In genomic region chr17:76558210-76559095, GRCh38 we compare ENCODE assay signal across 7 cellular contexts. TPM values are rescaled to one million over a fixed set of nuclear protein-coding genes. Genes with fewer than 3 reads are reported as not detected.
DNase-seq lines count a peak whose midpoint lies in the region; ATAC-seq and TF ChIP-seq lines count a peak whose summit lies in the region.

No MANE protein-coding gene starts in this region.

- POLR2A ChIA-PET in activated CD4-positive, alpha-beta memory T cell treated with anti-CD3 and anti-CD28 coated beads for 36 hours (lab: Charles Lee), result interaction anchor here (0.5 to 2.9 kb wide), 12 partner anchors 8 to 178 kb away, joined by 3 to 18 read pairs (median 4); partner anchors contain the start of genes SRSF2 and ST6GALNAC2

- peaks cover 65% of the 10 kb centered on the region for H3K79me2 ChIP-seq in DND-41 (ENCODE audit: insufficient read depth, low read length)

- H4K20me1 ChIP-seq in DND-41 (ENCODE audit: insufficient read depth, low read length), result peaks cover 42% of the 10 kb centered on the region

- DNase-seq in DND-41 (no peak), heart left ventricle (no peak), psoas muscle (no peak), DMS153 (lab: John Stamatoyannopoulos, UW) (no peak)
- peak; percentile 62 for DNase-seq in activated CD4-positive, alpha-beta memory T cell treated with anti-CD3 and anti-CD28 coated beads for 36 hours

- no peak for ATAC-seq in DND-41 (ENCODE audit: insufficient read depth, low read depth)
- peak in 2 of 4 donors; percentile 35 to 49 for ATAC-seq in heart left ventricle
- ATAC-seq in psoas muscle, result peak in 3 of 4 donors; percentile 29 to 46 (median 31)
- ATAC-seq in HG02852 (IDR thresholded peaks at IDR 0.05; ENCODE audit: unreplicated experiment), result no peak

- TF ChIP-seq CTCF in DND-41 (IDR thresholded peaks at IDR 0.05; ENCODE audit: borderline replicate concordance, extremely low read depth, low read length, poor library complexity, severe bottlenecking), result peak; percentile 82
- TF ChIP-seq CTCF in heart left ventricle (IDR thresholded peaks at IDR 0.05), result peak in 11 of 12 donors; percentile 15 to 71 (median 56)
- peak; percentile 44 for TF ChIP-seq CTCF in psoas muscle (IDR thresholded peaks at IDR 0.05)

- peaks cover 49% of the 10 kb centered on the region for H3K36me3 ChIP-seq in DND-41 (ENCODE audit: insufficient read depth, low read length)
- peaks cover 50% of the 10 kb centered on the region for H3K36me3 ChIP-seq in HUES6 (ENCODE audit: control insufficient read depth, insufficient read depth, low read length)
- peaks cover 0 to 30% (median 18%) of the 10 kb centered on the region in 9 donors for H3K36me3 ChIP-seq in heart left ventricle
- H3K36me3 ChIP-seq in psoas muscle (ENCODE audit: insufficient read depth in 1 of 2, low read depth in 1 of 2), result peaks cover 0 to 37% of the 10 kb centered on the region in 2 donors

- H3K27ac Mint-ChIP-seq in activated CD4-positive, alpha-beta memory T cell treated with anti-CD3 and anti-CD28 coated beads for 36 hours, result peak overlapping the region; percentile 99

- H3K9me3 ChIP-seq in DND-41 (ENCODE audit: insufficient read depth, low read length, severe bottlenecking) (no peaks in the 10 kb centered on the region), HUES6 (ENCODE audit: control insufficient read depth, insufficient read depth, low read depth, low read length) (no peaks in the 10 kb centered on the region), heart left ventricle (no peaks in the 10 kb centered on the region), psoas muscle (no peaks in the 10 kb centered on the region)

- H3K4me1 Mint-ChIP-seq in activated CD4-positive, alpha-beta memory T cell treated with anti-CD3 and anti-CD28 coated beads for 36 hours (ENCODE audit: low read depth), result peaks cover 57% of the 10 kb centered on the region

- H3K4me3 Mint-ChIP-seq in activated CD4-positive, alpha-beta memory T cell treated with anti-CD3 and anti-CD28 coated beads for 36 hours, result peak overlapping the region; percentile 97

- H3K4me3 ChIP-seq in DND-41 (ENCODE audit: low read depth in 1 of 2, low read length in 2 of 2) (peak overlapping the region; percentile 81 to 83), HUES6 (ENCODE audit: low read depth, low read length) (peak overlapping the region; percentile 92), heart left ventricle (peak overlapping the region; percentile 54 to 88 (median 73)), psoas muscle (peak overlapping the region; percentile 82)

- H3K9me3 Mint-ChIP-seq in activated CD4-positive, alpha-beta memory T cell treated with anti-CD3 and anti-CD28 coated beads for 36 hours, result no peaks in the 10 kb centered on the region

- WGBS in heart left ventricle, 4 donors, result 1 to 2% (median 1%) methylated on average over 14 of the region's 14 CpGs
- WGBS in psoas muscle, 3 donors, result 0 to 2% (median 1%) methylated on average over 14 of the region's 14 CpGs

- H3K27me3 ChIP-seq in DND-41 (ENCODE audit: insufficient read depth, low read length, poor library complexity) (no peaks in the 10 kb centered on the region), HUES6 (ENCODE audit: control insufficient read depth, insufficient read depth, low read length) (no peaks in the 10 kb centered on the region), heart left ventricle (no peaks in the 10 kb centered on the region), psoas muscle (ENCODE audit: insufficient read depth in 3 of 3, low read length in 2 of 3) (no peaks in the 10 kb centered on the region)

- CTCF ChIA-PET in activated CD4-positive, alpha-beta memory T cell treated with anti-CD3 and anti-CD28 coated beads for 36 hours (lab: Charles Lee), result interaction anchor here (0.7 to 7.8 kb wide), 19 partner anchors 8 to 176 kb away, joined by 3 to 74 read pairs (median 5); partner anchors contain the start of genes PRCD and ST6GALNAC1

- H3K36me3 Mint-ChIP-seq in activated CD4-positive, alpha-beta memory T cell treated with anti-CD3 and anti-CD28 coated beads for 36 hours, result peaks cover 54% of the 10 kb centered on the region

- H2AFZ ChIP-seq in DND-41 (ENCODE audit: low read depth, low read length), result peak overlapping the region; percentile 87

- TF ChIP-seq POLR2A in heart left ventricle (IDR thresholded peaks at IDR 0.05), result no peak

- H3K9ac ChIP-seq in DND-41 (ENCODE audit: low read depth, low read length) (peak overlapping the region; percentile 87), HUES6 (ENCODE audit: low read length) (peak overlapping the region; percentile 99)

- H3K27me3 Mint-ChIP-seq in activated CD4-positive, alpha-beta memory T cell treated with anti-CD3 and anti-CD28 coated beads for 36 hours, result no peaks in the 10 kb centered on the region

- peak overlapping the region; percentile 77 for H3K4me2 ChIP-seq in DND-41 (ENCODE audit: insufficient read depth, low read length)

- intact Hi-C loops in activated CD4-positive, alpha-beta memory T cell treated with anti-CD3 and anti-CD28 coated beads for 36 hours (cut with micrococcal nuclease), result loop anchor here (5.0 kb wide), 1 partner anchor 169 kb away; the partner anchor contains the start of genes JMJD6 and METTL23
- intact Hi-C loops in heart left ventricle (cut with DNase I) (loop anchor here in 7 of 10 donors (2.0 to 10.0 kb wide), 10 partner anchors 64 to 169 kb away; partner anchors contain the start of genes MXRA7 (in 3 of the 7), JMJD6 (in 2 of the 7) and METTL23 (in 2 of the 7)), psoas muscle (cut with DNase I) (loop anchor here in 1 of 2 donors (5.0 kb wide), 1 partner anchor 154 kb away; the partner anchor contains the start of gene MXRA7)

- H3K27ac ChIP-seq in DND-41 (ENCODE audit: low read length) (peak overlapping the region; percentile 89), HUES6 (ENCODE audit: low read depth, low read length) (peak overlapping the region; percentile 91), heart left ventricle (peak overlapping the region in 11 of 12 donors; percentile 74 to 95 (median 84)), psoas muscle (peak overlapping the region; percentile 86)

- H3K4me1 ChIP-seq in DND-41 (ENCODE audit: insufficient read depth, low read length), result peaks cover 50% of the 10 kb centered on the region
- peaks cover 25% of the 10 kb centered on the region for H3K4me1 ChIP-seq in HUES6 (ENCODE audit: control insufficient read depth, insufficient read depth, low read length)
- H3K4me1 ChIP-seq in heart left ventricle, result peaks cover 5 to 68% (median 48%) of the 10 kb centered on the region in 12 donors
- peaks cover 62% of the 10 kb centered on the region for H3K4me1 ChIP-seq in psoas muscle

RNA-seq across cellular contexts. Expression of gene PRCD, which starts 18.6 kb away (rescaled TPM):
- not detected for total RNA-seq in activated CD4-positive, alpha-beta memory T cell treated with anti-CD3 and anti-CD28 coated beads for 36 hours
- 1 to 10 TPM; 1.1 to 4.9 (median 2.7) TPM for total RNA-seq in heart left ventricle
- 1 to 10 TPM; 1.2 to 7.6 TPM for polyA plus RNA-seq in heart left ventricle
- total RNA-seq in psoas muscle, result 1 to 10 TPM in 2 of 4 donors, under 1 TPM in 2; 0.18 to 1.7 (median 1.0) TPM
- 1 to 10 TPM; 1.2 to 1.6 (median 1.3) TPM for polyA plus RNA-seq in psoas muscle

RNA-seq across cellular contexts. Expression of gene CYGB, which starts 20.9 kb away (rescaled TPM):
- not detected for total RNA-seq in activated CD4-positive, alpha-beta memory T cell treated with anti-CD3 and anti-CD28 coated beads for 36 hours
- total RNA-seq in heart left ventricle, result 10 to 100 TPM; 11.8 to 37.9 (median 21.9) TPM
- 10 to 100 TPM; 16.7 to 25.9 TPM for polyA plus RNA-seq in heart left ventricle
- total RNA-seq in psoas muscle, result 10 to 100 TPM in 3 of 4 donors, 1 to 10 TPM in 1; 9.5 to 14.6 (median 11.9) TPM
- polyA plus RNA-seq in psoas muscle, result 10 to 100 TPM in 1 of 3 donors, 1 to 10 TPM in 2; 6.4 to 12.6 (median 8.1) TPM

RNA-seq across cellular contexts. Expression of gene ST6GALNAC2, which starts 27.2 kb away (rescaled TPM):
- total RNA-seq in activated CD4-positive, alpha-beta memory T cell treated with anti-CD3 and anti-CD28 coated beads for 36 hours, result under 1 TPM; 0.19 to 0.51 TPM
- total RNA-seq in heart left ventricle (1 to 10 TPM; 3.3 to 7.8 (median 5.6) TPM), psoas muscle (10 to 100 TPM in 3 of 4 donors, 1 to 10 TPM in 1; 8.1 to 17.8 (median 13.0) TPM)
- polyA plus RNA-seq in heart left ventricle (1 to 10 TPM; 2.1 to 2.3 TPM), psoas muscle (1 to 10 TPM; 1.2 to 8.7 (median 7.6) TPM)

RNA-seq across cellular contexts. Expression of gene RHBDF2, which starts 57.2 kb away (rescaled TPM):
- total RNA-seq in activated CD4-positive, alpha-beta memory T cell treated with anti-CD3 and anti-CD28 coated beads for 36 hours, result 10 to 100 TPM; 28.9 to 30.0 TPM
- total RNA-seq in heart left ventricle (10 to 100 TPM in 7 of 9 donors, 1 to 10 TPM in 2; 6.3 to 49.4 (median 14.1) TPM), psoas muscle (10 to 100 TPM in 3 of 4 donors, 1 to 10 TPM in 1; 6.6 to 23.1 (median 12.4) TPM)
- polyA plus RNA-seq in heart left ventricle (10 to 100 TPM; 11.7 to 18.3 TPM), psoas muscle (10 to 100 TPM; 11.2 to 14.7 (median 13.9) TPM)

Comparison
In these comparisons a context has a peak if more than half of its experiments do, and no peak if none do; other contexts are left out.
1. ATAC-seq: peak in psoas muscle (3 of 4); none in DND-41 (single experiment) and HG02852 (single experiment).
2. RNA of gene CYGB, which starts 20.9 kb away (total RNA-seq): 11.8 to 37.9 TPM in heart left ventricle and 9.5 to 14.6 TPM in psoas muscle; not detected in activated CD4-positive, alpha-beta memory T cell treated with anti-CD3 and anti-CD28 coated beads for 36 hours; every median in the first group is over 4 times any median in the second.
3. Peak in every context shown above with its lines, with median percentiles within 50 percentile points of each other: H3K27ac ChIP-seq, H3K4me3 ChIP-seq and CTCF ChIP-seq.